In genomic region chr3:59310736-59311135, GRCh38 we compare ENCODE assay signal across 21 cellular contexts.
"Had no signal": no experiment of that assay in that cellular context is flagged by ENCODE, and none has a peak within 500 bp of the region (broad histone marks: within the 10 kb centered on the region; RNA-seq: fewer than 3 reads in every experiment).

No MANE protein-coding gene starts in this region.

- H3K27me3 ChIP-seq: body of pancreas, left lung, right lobe of liver, thyroid gland, upper lobe of left lung, vagina had no signal

- H3K4me3 ChIP-seq: body of pancreas, left lung, lower lobe of right lung, mucosa of descending colon, right lobe of liver, thyroid gland, upper lobe of left lung, vagina had no signal

- H3K4me1 ChIP-seq: left lung, lower lobe of right lung, right lobe of liver, thyroid gland, upper lobe of left lung, vagina had no signal

- H3K36me3 ChIP-seq: left lung, lower lobe of right lung, neutrophil, right lobe of liver, thyroid gland, upper lobe of left lung, vagina had no signal

- H3K9me3 ChIP-seq: body of pancreas, left lung, lower lobe of right lung, mucosa of descending colon, neutrophil, right lobe of liver, thyroid gland, upper lobe of left lung, vagina had no signal

- ATAC-seq: body of pancreas; effector memory CD8-positive, alpha-beta T cell; left lung; lower lobe of right lung; mucosa of descending colon; natural killer cell treated with Interleukin-12 subunit alpha and Interleukin-12 subunit beta and Interleukin-15 and Interleukin-18, amount 100 ng/mL, for 72 hours; right lobe of liver; stimulated activated naive CD8-positive, alpha-beta T cell treated with anti-CD3 and anti-CD28 coated beads, Interleukin-15, amount 100 ng/mL, for 72 hours had no signal

- H3K27ac ChIP-seq: body of pancreas, left lung, lower lobe of right lung, neutrophil, right lobe of liver, thyroid gland, upper lobe of left lung, vagina had no signal

- DNase-seq: activated B cell treated with CpG ODN at 0.5 μM for 24 hours; activated gamma-delta T cell treated with Interleukin-2 at 50 U/mL for 16 hours; aorta; body of pancreas; cortex of kidney; effector memory CD8-positive, alpha-beta T cell; head of caudate nucleus; kidney glomerular epithelial cell; left lung; lower lobe of right lung; mucosa of descending colon; right lobe of liver; stimulated activated CD4-positive, alpha-beta T cell treated with anti-CD3 and anti-CD28 coated beads, Interleukin-12 subunit alpha, Interleukin-12 subunit beta, amount 100 ng/mL, for 4 hours; stimulated activated CD4-positive, alpha-beta T cell treated with anti-CD3 and anti-CD28 coated beads, Interleukin-4, amount 100 ng/mL, for 1 hour; stimulated activated naive CD8-positive, alpha-beta T cell treated with anti-CD3 and anti-CD28 coated beads, Interleukin-15, amount 100 ng/mL, for 72 hours; T-helper 1 cell; thyroid gland; upper lobe of left lung had no signal
